ENCODE assay signal across 8 cellular contexts in the genomic region with DNA sequence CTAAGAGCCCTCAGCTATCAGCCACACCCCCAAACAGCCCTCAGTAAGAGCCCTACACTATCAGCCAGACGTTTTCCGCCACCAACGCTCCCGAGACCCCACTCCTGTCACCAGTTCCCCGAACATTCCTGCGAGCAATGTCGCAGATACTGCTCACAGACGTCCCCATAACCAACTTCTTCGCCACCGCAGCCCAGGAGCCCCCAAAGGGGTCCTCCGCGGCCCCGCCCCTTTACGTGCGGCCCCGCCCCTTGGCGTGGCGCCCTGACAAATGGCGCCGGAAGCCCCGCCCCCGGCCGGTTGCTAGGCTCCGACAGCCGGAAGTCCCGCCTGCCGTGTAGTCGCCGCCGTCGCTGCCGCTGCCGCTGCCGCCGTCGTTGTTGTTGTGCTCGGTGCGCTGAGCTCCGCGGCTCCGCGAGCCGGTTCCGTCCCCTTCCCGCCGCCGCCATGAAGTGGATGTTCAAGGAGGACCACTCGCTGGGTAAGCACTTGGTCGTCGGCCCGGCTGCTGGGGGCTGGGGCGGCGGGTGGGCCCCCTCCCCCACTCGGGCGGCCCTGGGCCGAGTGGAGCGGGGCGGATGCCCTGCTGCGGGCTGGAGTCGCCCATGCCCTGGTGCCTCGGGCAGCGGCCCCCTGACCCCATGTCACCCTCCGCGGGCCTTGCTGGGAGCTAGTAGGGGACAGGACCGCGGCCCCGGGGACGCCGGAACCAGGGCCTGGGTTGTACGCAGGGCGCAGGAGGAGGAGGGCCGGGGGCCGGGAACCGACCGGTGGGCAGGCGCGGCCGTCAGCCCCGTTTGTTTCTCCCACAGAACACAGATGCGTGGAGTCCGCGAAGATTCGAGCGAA. TPM values are rescaled to one million over a fixed set of nuclear protein-coding genes. Genes with fewer than 3 reads are reported as not detected.
DNase-seq lines count a peak whose midpoint lies in the region; ATAC-seq and TF ChIP-seq lines count a peak whose summit lies in the region.

GABARAPL2 (plus strand) TSS at position 340 of the 849 bp plus-strand sequence; CDS start at position 448, 108 bp downstream.

- no peaks in the 10 kb centered on the region for H3K27me3 ChIP-seq in muscle layer of duodenum (ENCODE audit: low read depth, low read length)

- peak; percentile 66 for ATAC-seq in GM21619 (IDR thresholded peaks at IDR 0.05; ENCODE audit: unreplicated experiment)
- peak; percentile 78 for ATAC-seq in esophagus mucosa

- TF ChIP-seq EP300 in Ishikawa (IDR thresholded peaks at IDR 0.05; ENCODE audit: borderline replicate concordance): no peak

- H3K4me3 ChIP-seq in muscle layer of duodenum (ENCODE audit: low read depth in 1 of 2, low read length in 2 of 2): peak within 1 kb of the TSS; percentile 93 to 99

- H3K4me1 ChIP-seq in muscle layer of duodenum (ENCODE audit: control insufficient read depth in 1 of 2, insufficient read depth in 2 of 2, low read length in 2 of 2): peaks cover 9 to 47% of the 10 kb centered on the region in 2 donors

- peaks cover 24 to 31% of the 10 kb centered on the region in 2 donors for H3K36me3 ChIP-seq in muscle layer of duodenum (ENCODE audit: control insufficient read depth in 1 of 2, insufficient read depth in 2 of 2, low read length in 2 of 2)

- peak within 1 kb of the TSS; percentile 72 for H3K27ac ChIP-seq in muscle layer of duodenum (ENCODE audit: low read length)

- H3K9me3 ChIP-seq in muscle layer of duodenum (ENCODE audit: control insufficient read depth in 1 of 2, low read length in 2 of 2): no peaks in the 10 kb centered on the region

- TF ChIP-seq RAD21 in Ishikawa (IDR thresholded peaks at IDR 0.05; ENCODE audit: low read depth): no peak

- peak; percentile 73 for DNase-seq in DMS153 (lab: John Stamatoyannopoulos, UW)
- DNase-seq in activated T-cell treated with anti-CD3 and anti-CD28 coated beads, Interleukin-2, amount 50 U/mL, for 48 hours: peak; percentile 93 to 94
- DNase-seq in stimulated activated CD8-positive, alpha-beta memory T cell treated with anti-CD3 and anti-CD28 coated beads, Interleukin-7, amount 100 ng/mL, for 24 hours (ENCODE audit: low read depth): peak; percentile 78

TF ChIP-seq in Ishikawa, 13 proteins besides CTCF, POLR2A, EP300 and RAD21:
- TF ChIP-seq ZBTB7A (IDR thresholded peaks at IDR 0.05; ENCODE audit: low read depth): peak; percentile 92
- peak; percentile 57; the same call in 1 of the 2 replicates for TF ChIP-seq TAF1 (IDR thresholded peaks at IDR 0.05; ENCODE audit: low read depth)
- peak; percentile 58; the same call in 1 of the 2 replicates for TF ChIP-seq YY1 (IDR thresholded peaks at IDR 0.05; ENCODE audit: low read depth)
- TF ChIP-seq MAX (IDR thresholded peaks at IDR 0.05): no peak; the same call in 1 of the 2 replicates
- no peak for TF ChIP-seq CREB1 (IDR thresholded peaks at IDR 0.05; ENCODE audit: low read depth)
- TF ChIP-seq REST (IDR thresholded peaks at IDR 0.05; ENCODE audit: low read depth): no peak
- TF ChIP-seq CEBPB (IDR thresholded peaks at IDR 0.05): no peak
- TF ChIP-seq NFIC (IDR thresholded peaks at IDR 0.05): peak; percentile 70
- no peak; the same call in 1 of the 2 replicates for TF ChIP-seq TCF12 (IDR thresholded peaks at IDR 0.05; ENCODE audit: low read depth)

TF ChIP-seq in PFSK-1, 5 proteins besides CTCF, POLR2A, EP300 and RAD21:
- TF ChIP-seq REST (IDR thresholded peaks at IDR 0.05; ENCODE audit: insufficient read depth in 1 of 2, low read depth in 2 of 2, low read length in 2 of 2): no peak
- peak; percentile 67 for TF ChIP-seq POLR2AphosphoS5 (IDR thresholded peaks at IDR 0.05; ENCODE audit: low read depth, low read length)
- TF ChIP-seq FOXP2 (optimal IDR thresholded peaks at IDR 0.05; ENCODE audit: borderline replicate concordance, extremely low read depth, extremely low read length, insufficient read depth): no peak
- TF ChIP-seq SIN3A (IDR thresholded peaks at IDR 0.05; ENCODE audit: borderline replicate concordance, insufficient read depth, low read length): no peak

RNA-seq across cellular contexts. Expression of gene GABARAPL2, which starts in this region (rescaled TPM):
- polyA plus RNA-seq in PFSK-1 (2012; ENCODE audit: insufficient read length, low read depth): 51.6 TPM
- 47.7 TPM for total RNA-seq in esophagus mucosa

Comparison
In these comparisons a context has a peak if more than half of its experiments do, and no peak if none do; other contexts are left out.
1. Peak in every context shown above with its lines: DNase-seq, ATAC-seq, H3K4me3 ChIP-seq and H3K27ac ChIP-seq.